8 cellular contexts compared by ENCODE assay signal in the genomic region with DNA sequence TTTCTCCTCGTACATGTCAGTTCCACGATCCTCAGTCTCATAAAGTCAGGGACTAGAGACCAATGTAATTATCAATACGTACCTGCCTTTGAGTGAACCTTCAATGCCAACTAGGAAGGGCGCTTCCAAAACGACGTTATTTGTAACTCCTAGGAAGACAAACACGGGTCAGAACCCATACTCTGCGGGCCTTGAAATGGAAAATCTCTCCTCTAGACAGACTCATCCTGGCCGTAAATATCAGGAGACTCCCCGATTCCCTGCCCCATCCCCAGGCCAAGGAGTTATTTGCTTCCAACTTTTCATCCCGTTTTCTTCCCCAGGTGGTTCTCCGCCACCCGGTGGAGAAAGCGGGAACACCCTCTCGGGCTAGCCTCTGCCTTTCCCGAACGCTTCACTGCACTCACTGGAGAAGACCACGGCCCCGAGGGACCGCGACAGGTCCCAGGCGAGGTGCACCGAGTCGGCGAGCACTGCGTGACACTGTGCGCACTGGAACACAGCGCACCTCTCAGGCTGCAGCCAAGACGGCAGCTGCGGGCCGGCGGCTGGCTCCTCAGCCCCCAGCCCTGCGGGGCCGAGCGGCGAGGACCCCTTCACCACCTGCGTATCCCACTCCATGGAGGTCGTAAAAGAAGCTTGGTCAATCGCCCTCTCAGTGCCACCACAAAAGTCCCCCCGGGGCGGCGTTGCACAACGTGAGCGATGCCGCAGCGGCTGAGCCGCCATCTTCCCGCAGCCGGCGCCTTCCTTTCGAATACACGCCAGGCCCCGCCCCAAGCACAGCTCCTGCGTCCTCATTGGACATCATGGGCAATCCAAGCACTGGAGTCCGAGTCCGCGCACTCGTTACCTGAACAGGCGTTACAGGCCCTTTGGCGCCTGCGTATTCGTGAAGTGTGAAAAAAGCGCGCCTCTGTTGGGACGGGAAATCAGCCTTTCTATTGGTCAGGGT. TPM values are rescaled to one million over a fixed set of nuclear protein-coding genes. Genes with fewer than 3 reads are reported as not detected.
DNase-seq lines count a peak whose midpoint lies in the region; ATAC-seq and TF ChIP-seq lines count a peak whose summit lies in the region.

A gene (minus strand): TSS at position 759 of the 955 bp plus-strand sequence. CDS start 30 bp downstream, at position 729.

- 1% methylated on average over 65 of the region's 65 CpGs for WGBS in aorta, 2 donors

- H3K9me3 ChIP-seq in aorta (ENCODE audit: control insufficient read depth, low read length), result no peaks in the 10 kb centered on the region

- no peaks in the 10 kb centered on the region for H3K27me3 ChIP-seq in aorta (ENCODE audit: control insufficient read depth in 1 of 2, insufficient read depth in 2 of 2, low read length in 1 of 2)

- ATAC-seq in HG02870 (IDR thresholded peaks at IDR 0.05; ENCODE audit: unreplicated experiment) (peak; percentile 80), left ventricle myocardium superior (peak; percentile 100), aorta (ENCODE audit: low FRiP score) (peak; percentile 99)

- H3K36me3 ChIP-seq in aorta (ENCODE audit: control insufficient read depth in 1 of 2, insufficient read depth in 2 of 2, low read length in 1 of 2), result no peaks in the 10 kb centered on the region

- H3K27ac ChIP-seq in aorta (ENCODE audit: low read depth in 1 of 2, low read length in 2 of 2), result no peak within 1 kb of the TSS

- intact Hi-C loops in T-helper 1 cell treated with Interleukin-12 subunit alpha and Interleukin-12 subunit beta and Interleukin-4 antibody, amounts not matched to agents 30 ng/mL and 1 ng/mL, for 36 hours (cut with micrococcal nuclease), result loop anchor here (1.0 kb wide), 1 partner anchor 49 kb away; no protein-coding TSS in a partner anchor
- intact Hi-C loops in left ventricle myocardium superior (cut with micrococcal nuclease) (no loop called here), aorta (cut with DNase I) (loop anchor here in 1 of 2 donors (10.0 kb wide), 1 partner anchor 437 kb away; a partner anchor contains a TSS)

- TF ChIP-seq CTCF in GM13976 (IDR thresholded peaks at IDR 0.05; ENCODE audit: borderline replicate concordance, control extremely low read depth, extremely low read depth, insufficient read depth, missing control alignments), result peak; percentile 52

- in situ Hi-C loops in GM13976 (cut with MboI; ENCODE audit: low sequenced_read_pairs, unreplicated experiment), result no loop called here

- H3K4me1 ChIP-seq in aorta (ENCODE audit: control insufficient read depth in 1 of 2, insufficient read depth in 2 of 2, low read length in 2 of 2), result peaks cover 0 to 6% of the 10 kb centered on the region in 2 donors

- DNase-seq in GM13976 (ENCODE audit: low spot score) (peak; percentile 99), NCI-H146 (lab: John Stamatoyannopoulos, UW) (peak; percentile 99), amniotic stem cell (lab: John Stamatoyannopoulos, UW) (peak; percentile 99), left ventricle myocardium superior (peak; percentile 98), pulmonary artery endothelial cell (ENCODE audit: low read depth, low spot score) (peak; percentile 99), aorta (peak; percentile 98 to 99)

- peak within 1 kb of the TSS; percentile 50 to 80 for H3K4me3 ChIP-seq in aorta (ENCODE audit: low read length in 2 of 2)

RNA-seq across cellular contexts. Expression of the gene that starts here (rescaled TPM):
- total RNA-seq in T-helper 1 cell treated with Interleukin-12 subunit alpha and Interleukin-12 subunit beta and Interleukin-4 antibody, amounts not matched to agents 30 ng/mL and 1 ng/mL, for 36 hours, result 14.5 and 17.7 TPM in 2 replicates
- total RNA-seq in left ventricle myocardium superior, result not detected
- total RNA-seq in pulmonary artery endothelial cell, result 7.3 and 13.2 TPM in 2 replicates
- under 1 TPM in 1 of 2 donors, not detected in 1; 0.51 TPM for total RNA-seq in aorta
- polyA plus RNA-seq in aorta, result 1 to 10 TPM in 1 of 2 donors, under 1 TPM in 1; 0.51 to 2.0 TPM

Comparison
In these comparisons a context has a peak if more than half of its experiments do, and no peak if none do; other contexts are left out.
1. Peak in DNase-seq and ATAC-seq in left ventricle myocardium superior; RNA of the gene not detected or under 1 TPM.